ENCODE assay signal across 8 cellular contexts in genomic region chr5:140556438-140556837, GRCh38. TPM values are rescaled to one million over a fixed set of nuclear protein-coding genes. Genes with fewer than 3 reads are reported as not detected.
DNase-seq lines count a peak whose midpoint lies in the region; ATAC-seq and TF ChIP-seq lines count a peak whose summit lies in the region.

No MANE protein-coding gene starts in this region.

- no peaks in the 10 kb centered on the region for H3K27me3 Mint-ChIP-seq in activated naive CD8-positive, alpha-beta T cell treated with anti-CD3 and anti-CD28 coated beads, Interleukin-2, amount 10 ng/mL, durations not matched to agents 7 days and 5 days

- intact Hi-C loops in heart right ventricle (cut with DNase I) = loop anchor here in 1 of 10 donors (10.0 kb wide), 1 partner anchor 312 kb away; no protein-coding TSS in a partner anchor
- intact Hi-C loops in left ventricle myocardium superior (cut with micrococcal nuclease) = no loop called here
- intact Hi-C loops in uterus (cut with DNase I; ENCODE audit: low total_unique reads) = no loop called here

- H3K9me3 Mint-ChIP-seq in activated naive CD8-positive, alpha-beta T cell treated with anti-CD3 and anti-CD28 coated beads, Interleukin-2, amount 10 ng/mL, durations not matched to agents 7 days and 5 days = no peaks in the 10 kb centered on the region

- no peak for ATAC-seq in heart right ventricle
- ATAC-seq in left ventricle myocardium superior = no peak
- peak; percentile 47 for ATAC-seq in activated naive CD8-positive, alpha-beta T cell treated with anti-CD3 and anti-CD28 coated beads, Interleukin-2, amount 10 ng/mL, durations not matched to agents 7 days and 5 days (ENCODE audit: low read depth)
- ATAC-seq in HG03469 (IDR thresholded peaks at IDR 0.05; ENCODE audit: unreplicated experiment) = no peak

- H3K27ac Mint-ChIP-seq in activated naive CD8-positive, alpha-beta T cell treated with anti-CD3 and anti-CD28 coated beads, Interleukin-2, amount 10 ng/mL, durations not matched to agents 7 days and 5 days = peak overlapping the region; percentile 85

- peak overlapping the region; percentile 82 to 88 for H3K9ac ChIP-seq in liver (ENCODE audit: low read depth in 1 of 2, low read length in 2 of 2)

- POLR2A ChIA-PET in activated naive CD8-positive, alpha-beta T cell treated with anti-CD3 and anti-CD28 coated beads, Interleukin-2, amount 10 ng/mL, durations not matched to agents 7 days and 5 days (lab: Charles Lee) = interaction anchor here (0.6 to 2.0 kb wide), 6 partner anchors 8 to 135 kb away, joined by 4 to 23 read pairs (median 8); partner anchors contain the start of genes EIF4EBP3, HARS1, HARS2 and WDR55

- H3K4me1 ChIP-seq in heart right ventricle (peaks cover 8 to 51% (median 43%) of the 10 kb centered on the region in 9 donors), liver (ENCODE audit: control insufficient read depth in 4 of 4, insufficient read depth in 4 of 4, low read length in 3 of 4) (peaks cover 12 to 51% (median 48%) of the 10 kb centered on the region in 4 donors), uterus (peaks cover 0 to 19% of the 10 kb centered on the region in 2 donors)

- H3K9me3 ChIP-seq in heart right ventricle = no peaks in the 10 kb centered on the region
- no peaks in the 10 kb centered on the region for H3K9me3 ChIP-seq in liver (ENCODE audit: control insufficient read depth in 4 of 4, low read length in 3 of 4)
- no peaks in the 10 kb centered on the region for H3K9me3 ChIP-seq in uterus

- peaks cover 49% of the 10 kb centered on the region for H3K4me1 Mint-ChIP-seq in activated naive CD8-positive, alpha-beta T cell treated with anti-CD3 and anti-CD28 coated beads, Interleukin-2, amount 10 ng/mL, durations not matched to agents 7 days and 5 days

- H3K27ac ChIP-seq in heart right ventricle = peak overlapping the region in 9 of 10 donors; percentile 81 to 98 (median 93)
- peak overlapping the region; percentile 85 to 95 for H3K27ac ChIP-seq in liver (ENCODE audit: low read depth in 1 of 2, low read length in 2 of 2)
- peak overlapping the region; percentile 81 to 86 for H3K27ac ChIP-seq in uterus

- H3K4me3 Mint-ChIP-seq in activated naive CD8-positive, alpha-beta T cell treated with anti-CD3 and anti-CD28 coated beads, Interleukin-2, amount 10 ng/mL, durations not matched to agents 7 days and 5 days = peak overlapping the region; percentile 92

- H3K36me3 ChIP-seq in heart right ventricle (peaks cover 0 to 58% (median 10%) of the 10 kb centered on the region in 9 donors), liver (ENCODE audit: control insufficient read depth in 4 of 4, insufficient read depth in 3 of 4, low read depth in 1 of 4, low read length in 3 of 4) (peaks cover 0 to 6% (median 2%) of the 10 kb centered on the region in 4 donors), uterus (no peaks in the 10 kb centered on the region)

- TF ChIP-seq CTCF in heart right ventricle (IDR thresholded peaks at IDR 0.05) (no peak), liver (IDR thresholded peaks at IDR 0.05; ENCODE audit: low read depth, low read length, missing input control) (no peak), uterus (IDR thresholded peaks at IDR 0.05) (no peak)

- H3K27me3 ChIP-seq in heart right ventricle (no peaks in the 10 kb centered on the region), liver (ENCODE audit: control insufficient read depth in 4 of 4, insufficient read depth in 4 of 4, low read length in 3 of 4) (no peaks in the 10 kb centered on the region), uterus (no peaks in the 10 kb centered on the region)

- DNase-seq in heart right ventricle = no peak
- no peak for DNase-seq in left ventricle myocardium superior
- no peak for DNase-seq in activated naive CD8-positive, alpha-beta T cell treated with anti-CD3 and anti-CD28 coated beads, Interleukin-2, amount 10 ng/mL, durations not matched to agents 7 days and 5 days
- no peak for DNase-seq in uterus
- DNase-seq in NCI-H2196 (lab: John Stamatoyannopoulos, UW; ENCODE audit: unreplicated experiment) = no peak
- no peak for DNase-seq in activated effector memory CD4-positive, alpha-beta T cell treated with Interleukin-2 at 50 U/mL for 16 hours

- H3K4me3 ChIP-seq in heart right ventricle (peak overlapping the region; percentile 23 to 93 (median 71)), liver (ENCODE audit: low read depth in 1 of 3, low read length in 3 of 3) (peak overlapping the region; percentile 74 to 87 (median 83)), uterus (peak overlapping the region; percentile 78 to 85)

- 4 to 6% methylated on average over 6 of the region's 6 CpGs for WGBS in heart right ventricle, 2 donors
- WGBS in liver = 7% methylated on average over 6 of the region's 6 CpGs

- H3K36me3 Mint-ChIP-seq in activated naive CD8-positive, alpha-beta T cell treated with anti-CD3 and anti-CD28 coated beads, Interleukin-2, amount 10 ng/mL, durations not matched to agents 7 days and 5 days = peaks cover 32% of the 10 kb centered on the region

- no peak for TF ChIP-seq POLR2A in uterus (IDR thresholded peaks at IDR 0.05)

- TF ChIP-seq RAD21 in liver (IDR thresholded peaks at IDR 0.05) = peak in 1 of 2 donors; percentile 9

TF ChIP-seq in liver, 16 proteins besides CTCF, POLR2A, EP300 and RAD21 (continues in another document):
- TF ChIP-seq RXRA (IDR thresholded peaks at IDR 0.05) (no peak), EGR1 (IDR thresholded peaks at IDR 0.05; ENCODE audit: low read depth in 2 of 2) (no peak), GABPA (IDR thresholded peaks at IDR 0.05 in 1 of 2, conservative IDR thresholded peaks at IDR 0.05 in 1 of 2) (no peak), JUND (IDR thresholded peaks at IDR 0.05) (no peak), ATF3 (IDR thresholded peaks at IDR 0.05) (no peak), ZBTB33 (IDR thresholded peaks at IDR 0.05) (no peak), NR2F2 (IDR thresholded peaks at IDR 0.05) (no peak)

RNA-seq across cellular contexts. Expression of gene SRA1, which starts 0.8 kb away (rescaled TPM):
- total RNA-seq in heart right ventricle (10 to 100 TPM; 22.7 to 42.2 (median 32.5) TPM), left ventricle myocardium superior (27.4 TPM), liver (10 to 100 TPM; 12.9 to 18.7 TPM), uterus (10 to 100 TPM in 3 of 4 donors, 1 to 10 TPM in 1; 2.6 to 32.6 (median 22.9) TPM)
- polyA plus RNA-seq in heart right ventricle (10 to 100 TPM; 29.8 to 35.8 TPM), liver (10 to 100 TPM; 20.9 to 41.1 TPM)
- 10 to 100 TPM; 34.4 to 36.9 TPM for total RNA-seq in activated naive CD8-positive, alpha-beta T cell treated with anti-CD3 and anti-CD28 coated beads, Interleukin-2, amount 10 ng/mL, durations not matched to agents 7 days and 5 days

RNA-seq across cellular contexts. Expression of gene APBB3, which starts 8.0 kb away (rescaled TPM):
- total RNA-seq in heart right ventricle = 10 to 100 TPM in 9 of 10 donors, 1 to 10 TPM in 1; 8.0 to 18.7 (median 13.3) TPM
- polyA plus RNA-seq in heart right ventricle = 10 to 100 TPM in 1 of 2 donors, 1 to 10 TPM in 1; 6.9 to 31.3 TPM
- total RNA-seq in left ventricle myocardium superior = 13.3 TPM
- total RNA-seq in activated naive CD8-positive, alpha-beta T cell treated with anti-CD3 and anti-CD28 coated beads, Interleukin-2, amount 10 ng/mL, durations not matched to agents 7 days and 5 days = 10 to 100 TPM; 41.3 to 47.7 TPM
- total RNA-seq in liver = 10 to 100 TPM in 1 of 2 donors, 1 to 10 TPM in 1; 4.6 to 29.1 TPM
- 10 to 100 TPM; 10.1 to 40.5 TPM for polyA plus RNA-seq in liver
- total RNA-seq in uterus = 10 to 100 TPM in 3 of 4 donors, 1 to 10 TPM in 1; 6.5 to 54.7 (median 27.4) TPM

RNA-seq across cellular contexts. Expression of gene SLC35A4, which starts 8.2 kb away (rescaled TPM):
- total RNA-seq in heart right ventricle (100 to 1,000 TPM in 1 of 10 donors, 10 to 100 TPM in 9; 69.7 to 105 (median 80.6) TPM), left ventricle myocardium superior (77.5 TPM), liver (10 to 100 TPM; 17.5 to 31.5 TPM), uterus (10 to 100 TPM in 3 of 4 donors, 1 to 10 TPM in 1; 6.4 to 39.7 (median 21.7) TPM)
- polyA plus RNA-seq in heart right ventricle (10 to 100 TPM; 33.9 to 58.0 TPM), liver (10 to 100 TPM; 21.7 to 37.0 TPM)
- 10 to 100 TPM; 80.8 to 94.0 TPM for total RNA-seq in activated naive CD8-positive, alpha-beta T cell treated with anti-CD3 and anti-CD28 coated beads, Interleukin-2, amount 10 ng/mL, durations not matched to agents 7 days and 5 days

RNA-seq across cellular contexts. Expression of gene EIF4EBP3, which starts 9.0 kb away (rescaled TPM):
- total RNA-seq in heart right ventricle (10 to 100 TPM in 9 of 10 donors, 1 to 10 TPM in 1; 9.2 to 36.5 (median 21.5) TPM), left ventricle myocardium superior (18.2 TPM), liver (1 to 10 TPM; 1.4 to 1.5 TPM), uterus (1 to 10 TPM in 1 of 4 donors, not detected in 3; 7.8 TPM)
- polyA plus RNA-seq in heart right ventricle (10 to 100 TPM; 14.3 to 46.1 TPM), liver (10 to 100 TPM; 14.6 to 55.8 TPM)
- 10 to 100 TPM; 11.8 to 12.0 TPM for total RNA-seq in activated naive CD8-positive, alpha-beta T cell treated with anti-CD3 and anti-CD28 coated beads, Interleukin-2, amount 10 ng/mL, durations not matched to agents 7 days and 5 days
